In the genomic region with DNA sequence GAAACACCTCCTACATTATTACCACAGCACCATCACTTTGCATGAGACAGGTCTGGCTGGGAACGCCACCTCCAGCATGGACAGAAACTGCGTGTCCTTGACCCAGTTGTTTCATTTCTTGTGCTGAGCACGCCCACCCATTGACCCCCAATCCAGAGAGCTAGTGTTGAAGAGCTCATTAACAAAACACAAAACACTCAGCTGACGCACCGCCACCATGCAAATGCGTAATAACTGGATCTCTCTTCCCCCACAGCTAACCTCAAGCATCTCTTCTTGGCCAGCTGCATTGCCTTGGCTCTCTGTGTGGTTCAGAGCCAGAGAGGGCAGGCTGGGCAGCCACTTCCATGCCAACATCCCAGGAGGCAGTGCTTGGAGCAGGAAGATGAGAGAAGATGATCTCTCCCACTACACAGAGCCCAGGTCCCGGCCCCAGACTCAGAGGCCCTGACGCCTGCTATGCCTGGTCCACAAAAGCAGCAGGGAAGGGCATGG, we compare ENCODE assay signal across 9 cellular contexts.
DNase-seq lines count a peak whose midpoint lies in the region; ATAC-seq and TF ChIP-seq lines count a peak whose summit lies in the region.
"Had no signal": no experiment of that assay in that cellular context is flagged by ENCODE, and none has a peak within 500 bp of the region (broad histone marks: within the 10 kb centered on the region; RNA-seq: fewer than 3 reads in every experiment).

No MANE protein-coding gene starts in this region.

- intact Hi-C loops in esophagus squamous epithelium (cut with DNase I), result no loop called here
- intact Hi-C loops in mucosa of descending colon (cut with DNase I, micrococcal nuclease), result no loop called here

- ATAC-seq in mucosa of descending colon, result peak; percentile 23
- no peak for ATAC-seq in GM21381 (IDR thresholded peaks at IDR 0.05; ENCODE audit: unreplicated experiment)

- H3K4me1 ChIP-seq in esophagus squamous epithelium, result peaks cover 0 to 29% (median 3%) of the 10 kb centered on the region in 3 donors
- H3K4me1 ChIP-seq in mucosa of descending colon (ENCODE audit: low read depth), result no peaks in the 10 kb centered on the region
- H3K4me1 ChIP-seq in Karpas-422 (ENCODE audit: low read length), result no peaks in the 10 kb centered on the region

- H3K27ac ChIP-seq in esophagus squamous epithelium, result peak overlapping the region; percentile 39 to 87 (median 75)
- H3K27ac ChIP-seq in Karpas-422 (ENCODE audit: low read length), result no peak overlapping the region

- H3K36me3 ChIP-seq in esophagus squamous epithelium, result no peaks in the 10 kb centered on the region
- H3K36me3 ChIP-seq in mucosa of descending colon (ENCODE audit: low read depth), result no peaks in the 10 kb centered on the region
- no peaks in the 10 kb centered on the region for H3K36me3 ChIP-seq in Karpas-422 (ENCODE audit: insufficient read depth, low read length)

- H3K9me3 ChIP-seq in esophagus squamous epithelium (no peaks in the 10 kb centered on the region), mucosa of descending colon (no peaks in the 10 kb centered on the region), Karpas-422 (ENCODE audit: low read length) (no peaks in the 10 kb centered on the region)

- H3K4me3 ChIP-seq in esophagus squamous epithelium (no peak overlapping the region), mucosa of descending colon (no peak overlapping the region), Karpas-422 (ENCODE audit: low read length) (no peak overlapping the region)

- H4K20me1 ChIP-seq in Karpas-422 (ENCODE audit: insufficient read depth, low read depth, low read length), result no peaks in the 10 kb centered on the region

- no peaks in the 10 kb centered on the region for H3K79me2 ChIP-seq in Karpas-422 (ENCODE audit: low read length)

- TF ChIP-seq POLR2A in esophagus squamous epithelium (IDR thresholded peaks at IDR 0.05), result no peak

- no peaks in the 10 kb centered on the region for H3K27me3 ChIP-seq in esophagus squamous epithelium
- no peaks in the 10 kb centered on the region for H3K27me3 ChIP-seq in Karpas-422 (ENCODE audit: low read length)

- no peaks in the 10 kb centered on the region for H3K9me2 ChIP-seq in Karpas-422 (replicated peaks; ENCODE audit: insufficient read depth, low read length)

- no peak overlapping the region for H3K9ac ChIP-seq in Karpas-422 (ENCODE audit: low read length)

- H3K4me2 ChIP-seq in Karpas-422 (ENCODE audit: low read depth, low read length, poor library complexity, severe bottlenecking), result no peak overlapping the region

- no peak overlapping the region for H2AFZ ChIP-seq in Karpas-422 (ENCODE audit: low read length)

- peak; percentile 91 for DNase-seq in AG08395 (ENCODE audit: low spot score)
- DNase-seq in NCI-H2196 (lab: John Stamatoyannopoulos, UW; ENCODE audit: unreplicated experiment), result peak; percentile 38
- DNase-seq in esophagus squamous epithelium (lab: John Stamatoyannopoulos, UW), result no peak
- DNase-seq in mucosa of descending colon, result peak in 1 of 3 donors; percentile 48
- DNase-seq in DMS 273 (lab: John Stamatoyannopoulos, UW; ENCODE audit: unreplicated experiment), result no peak
- no peak for DNase-seq in NCI-H524 treated with DMSO at 0.1 percent for 48 hours (lab: John Stamatoyannopoulos, UW)
- no peak for DNase-seq in Karpas-422
- DNase-seq: KG1 had no signal

- TF ChIP-seq CTCF in esophagus squamous epithelium (IDR thresholded peaks at IDR 0.05) (no peak), mucosa of descending colon (IDR thresholded peaks at IDR 0.05) (no peak)

- 43% methylated on average over 5 of the region's 8 CpGs; no CpG with 5 or more reads in 1 of the 2 donors for WGBS in esophagus squamous epithelium, 2 donors

Comparison
In these comparisons a context has a peak if more than half of its experiments do, and no peak if none do; other contexts are left out.
1. DNase-seq: peak in AG08395 (single experiment) and NCI-H2196 (single experiment); none in esophagus squamous epithelium (single experiment), DMS 273 (single experiment), NCI-H524 treated with DMSO at 0.1 percent for 48 hours (single experiment) and Karpas-422 (single experiment).